ENCODE assay signal across 27 cellular contexts in the genomic region with DNA sequence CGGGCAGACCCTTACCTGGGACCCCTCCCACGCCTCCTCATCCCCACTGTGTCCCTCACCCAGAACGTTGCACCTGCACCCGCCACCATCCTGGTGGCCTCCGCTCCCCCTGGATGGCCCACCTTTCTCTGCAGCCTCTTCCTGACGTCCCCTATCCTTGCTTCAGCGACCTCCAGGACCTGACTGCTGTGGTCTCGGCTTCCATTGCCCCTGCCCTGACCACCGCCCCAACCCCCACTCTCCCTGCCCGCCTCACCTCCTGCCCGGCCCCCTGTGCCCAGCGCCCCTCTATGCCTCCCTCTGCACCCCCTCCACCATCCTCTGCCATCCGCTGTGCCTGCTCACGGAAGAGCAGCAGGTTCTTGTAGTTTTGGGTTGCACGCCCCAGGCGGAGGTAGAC. TPM values are rescaled to one million over a fixed set of nuclear protein-coding genes. Genes with fewer than 3 reads are reported as not detected.
A peak's percentile ranks its signal among the peaks of the same experiment; 100 is the strongest.
DNase-seq lines count a peak whose midpoint lies in the region; ATAC-seq and TF ChIP-seq lines count a peak whose summit lies in the region.
"Had no signal": no experiment of that assay in that cellular context is flagged by ENCODE, and none has a peak within 500 bp of the region (broad histone marks: within the 10 kb centered on the region; RNA-seq: fewer than 3 reads in every experiment).

No MANE protein-coding gene starts in this region.

- H3K4me2 ChIP-seq in IMR-90 (ENCODE audit: low read depth, low read length) = no peak overlapping the region
- H3K4me2 ChIP-seq: GM23338, neural progenitor cell, smooth muscle cell had no signal

- no peak overlapping the region for H3K4ac ChIP-seq in IMR-90 (ENCODE audit: low read depth, low read length)

- no peak overlapping the region for H2BK15ac ChIP-seq in IMR-90 (ENCODE audit: low read depth, low read length)

- no peaks in the 10 kb centered on the region for H3K9me1 ChIP-seq in IMR-90 (ENCODE audit: insufficient read depth, low read length)

- no peak overlapping the region for H3K56ac ChIP-seq in IMR-90 (ENCODE audit: extremely low read depth, insufficient read depth, low read length)

- POLR2A ChIA-PET in IMR-90 (lab: Charles Lee; ENCODE audit: unreplicated experiment) = no interaction called here
- POLR2A ChIA-PET in naive thymus-derived CD8-positive, alpha-beta T cell (lab: Charles Lee) = interaction anchor here (3.3 kb wide), 1 partner anchor 13 kb away, joined by 38 read pairs; no protein-coding TSS in a partner anchor

- BruUV-seq in IMR-90 (replicated peaks; lab: Mats Ljungman, UMichigan) = no TSS peak

- H3K27ac Mint-ChIP-seq in activated naive CD4-positive, alpha-beta T cell treated with anti-CD3 and anti-CD28 coated beads, Interleukin-2, amount 50 U/mL, for 24 hours = peak overlapping the region; percentile 17
- no peak overlapping the region for H3K27ac Mint-ChIP-seq in activated naive CD4-positive, alpha-beta T cell treated with anti-CD3 and anti-CD28 coated beads, Interleukin-2, amount 10 ng/mL, durations not matched to agents 7 days and 5 days
- peak overlapping the region in 3 of 10 donors; percentile 11 to 69 (median 20) for H3K27ac Mint-ChIP-seq in naive thymus-derived CD8-positive, alpha-beta T cell
- H3K27ac Mint-ChIP-seq: activated CD4-positive, alpha-beta T cell treated with anti-CD3 and anti-CD28 coated beads, Interleukin-2, amount 10 ng/mL, durations not matched to agents 24 days and 14 days; activated T-cell treated with anti-CD3 and anti-CD28 coated beads, Interleukin-2, amount 50 U/mL, for 72 hours; brain; CD4-positive, alpha-beta memory T cell; dendritic cell treated with granulocyte-macrophage colony-stimulating factor and Interleukin-4, amounts not matched to agents 40 ng/mL and 50 ng/mL, for 4 days; GM23338; immature natural killer cell; neural progenitor cell had no signal

- DNase-seq in activated naive CD4-positive, alpha-beta T cell treated with anti-CD3 and anti-CD28 coated beads, Interleukin-2, amount 10 ng/mL, durations not matched to agents 7 days and 5 days = no peak
- DNase-seq in IMR-90 = no peak
- no peak for DNase-seq in naive thymus-derived CD8-positive, alpha-beta T cell
- DNase-seq in GM03348 (ENCODE audit: low spot score) = no peak
- DNase-seq: activated CD4-positive, alpha-beta T cell treated with anti-CD3 and anti-CD28 coated beads, Interleukin-2, amount 10 ng/mL, durations not matched to agents 24 days and 14 days; activated T-cell treated with anti-CD3 and anti-CD28 coated beads, Interleukin-2, amount 50 U/mL, for 72 hours; amniotic stem cell; immature natural killer cell; mesendoderm; NCI-H1048; NCI-H2107; NCI-H748 treated with DMSO at 0.1 percent for 48 hours; SHP77 treated with DMSO at 0.1 percent for 48 hours; uterus had no signal

- no peak overlapping the region for H4K5ac ChIP-seq in IMR-90 (ENCODE audit: low read depth, low read length)

- no peak overlapping the region for H3K18ac ChIP-seq in IMR-90 (ENCODE audit: low read depth, low read length)

- no peak overlapping the region for H2BK120ac ChIP-seq in IMR-90 (ENCODE audit: low read depth, low read length)

- TF ChIP-seq POLR2A in IMR-90 (IDR thresholded peaks at IDR 0.05; ENCODE audit: low read depth, low read length) = no peak

- intact Hi-C loops in IMR-90 (cut with micrococcal nuclease) = no loop called here

- H3K4me3 Mint-ChIP-seq in activated naive CD4-positive, alpha-beta T cell treated with anti-CD3 and anti-CD28 coated beads, Interleukin-2, amount 50 U/mL, for 24 hours = no peak overlapping the region
- no peak overlapping the region for H3K4me3 Mint-ChIP-seq in activated naive CD4-positive, alpha-beta T cell treated with anti-CD3 and anti-CD28 coated beads, Interleukin-2, amount 10 ng/mL, durations not matched to agents 7 days and 5 days
- H3K4me3 Mint-ChIP-seq in naive thymus-derived CD8-positive, alpha-beta T cell = peak overlapping the region in 7 of 10 donors; percentile 22 to 77 (median 52)
- H3K4me3 Mint-ChIP-seq: brain; dendritic cell treated with granulocyte-macrophage colony-stimulating factor and Interleukin-4, amounts not matched to agents 40 ng/mL and 50 ng/mL, for 4 days; GM23338; immature natural killer cell; neural progenitor cell had no signal

- no peak overlapping the region for H2AK9ac ChIP-seq in IMR-90 (replicated peaks; ENCODE audit: low read depth, low read length, poor library complexity)

- H3K36me3 ChIP-seq in IMR-90 (ENCODE audit: control insufficient read depth, insufficient read depth, low read length) = no peaks in the 10 kb centered on the region
- H3K36me3 ChIP-seq: neural progenitor cell, Peyer's patch, stomach, thyroid gland, uterus had no signal

- H3K79me1 ChIP-seq in IMR-90 (ENCODE audit: low read depth in 1 of 2, low read length in 2 of 2) = no peaks in the 10 kb centered on the region

- H3K9ac ChIP-seq in IMR-90 (ENCODE audit: low read depth, low read length) = no peak overlapping the region
- H3K9ac ChIP-seq: neural progenitor cell had no signal

- peaks cover 64% of the 10 kb centered on the region for H3K27me3 ChIP-seq in IMR-90 (ENCODE audit: control insufficient read depth, insufficient read depth, low read length)
- H3K27me3 ChIP-seq: thyroid gland had no signal

- in situ Hi-C loops in IMR-90 (cut with MboI; ENCODE audit: low sequenced_read_pairs) = no loop called here

- H2BK5ac ChIP-seq in IMR-90 (ENCODE audit: low read depth, low read length, poor library complexity, severe bottlenecking) = no peak overlapping the region

- no peaks in the 10 kb centered on the region; the same call in 1 of the 2 replicates for H4K20me1 ChIP-seq in IMR-90 (ENCODE audit: insufficient read depth, low read length)

- 67% methylated on average over 12 of the region's 16 CpGs; no CpG with 5 or more reads in 1 of the 2 experiments for WGBS in IMR-90 (ENCODE audit: extremely low coverage in 2 of 2, insufficient read length in 1 of 2), 2 experiments

- H3K4me1 ChIP-seq in IMR-90 (ENCODE audit: control insufficient read depth, insufficient read depth, low read length) = peaks cover 3% of the 10 kb centered on the region; the same call in 1 of the 2 replicates

- no peak overlapping the region for H3K4me3 ChIP-seq in IMR-90 (ENCODE audit: insufficient read depth, low read depth, low read length)
- H3K4me3 ChIP-seq: GM23338, neural progenitor cell, smooth muscle cell, uterus had no signal

- dilution Hi-C loops in IMR-90 (cut with HindIII; ENCODE audit: low sequenced_read_pairs, unreplicated experiment) = no loop called here

- H3K14ac ChIP-seq in IMR-90 (replicated peaks; ENCODE audit: low read depth, low read length) = no peak overlapping the region

- TF ChIP-seq RAD21 in IMR-90 (IDR thresholded peaks at IDR 0.05; ENCODE audit: low read length) = no peak

- no peaks in the 10 kb centered on the region for H3K27me3 Mint-ChIP-seq in activated naive CD4-positive, alpha-beta T cell treated with anti-CD3 and anti-CD28 coated beads, Interleukin-2, amount 50 U/mL, for 24 hours
- peaks cover 63% of the 10 kb centered on the region for H3K27me3 Mint-ChIP-seq in activated naive CD4-positive, alpha-beta T cell treated with anti-CD3 and anti-CD28 coated beads, Interleukin-2, amount 10 ng/mL, durations not matched to agents 7 days and 5 days
- H3K27me3 Mint-ChIP-seq in naive thymus-derived CD8-positive, alpha-beta T cell = no peaks in the 10 kb centered on the region
- H3K27me3 Mint-ChIP-seq: CD4-positive, alpha-beta memory T cell had no signal

- H3K9me3 ChIP-seq in IMR-90 (ENCODE audit: control insufficient read depth, insufficient read depth, low read length) = no peaks in the 10 kb centered on the region
- H3K9me3 ChIP-seq: Peyer's patch, stomach, thyroid gland, uterus had no signal

- CTCF ChIA-PET in activated naive CD4-positive, alpha-beta T cell treated with anti-CD3 and anti-CD28 coated beads, Interleukin-2, amount 10 ng/mL, durations not matched to agents 7 days and 5 days (lab: Charles Lee) = interaction anchor here (1.4 kb wide), 1 partner anchor 11 kb away, joined by 4 read pairs; no protein-coding TSS in a partner anchor
- CTCF ChIA-PET in IMR-90 (lab: Yijun Ruan, JAX) = no interaction called here

- no peak overlapping the region for H2AK5ac ChIP-seq in IMR-90 (ENCODE audit: low read depth, low read length)

- no peak overlapping the region for H4K91ac ChIP-seq in IMR-90 (ENCODE audit: insufficient read depth, low read depth, low read length)

- H2AFZ ChIP-seq in IMR-90 (replicated peaks; ENCODE audit: low read length, poor library complexity) = peak overlapping the region; percentile 32
- H2AFZ ChIP-seq: GM23338, neural progenitor cell had no signal

- no peak overlapping the region for H4K8ac ChIP-seq in IMR-90 (ENCODE audit: low read depth in 2 of 2, low read length in 2 of 2)

- ATAC-seq in IMR-90 (ENCODE audit: low read depth) = no peak
- ATAC-seq in naive thymus-derived CD8-positive, alpha-beta T cell = no peak
- ATAC-seq in activated CD4-positive, CD25-positive, alpha-beta regulatory T cell treated with anti-CD3 and anti-CD28 coated beads, Interleukin-2, amount 50 U/mL, for 24 hours = no peak
- ATAC-seq: activated T-cell treated with anti-CD3 and anti-CD28 coated beads, Interleukin-2, amount 50 U/mL, for 72 hours; GM23338 had no signal

- no peak overlapping the region for H3K27ac ChIP-seq in IMR-90 (ENCODE audit: insufficient read depth, low read length)
- H3K27ac ChIP-seq: neural progenitor cell, stomach had no signal

- H3K36me3 Mint-ChIP-seq in activated naive CD4-positive, alpha-beta T cell treated with anti-CD3 and anti-CD28 coated beads, Interleukin-2, amount 50 U/mL, for 24 hours = no peaks in the 10 kb centered on the region
- no peaks in the 10 kb centered on the region for H3K36me3 Mint-ChIP-seq in activated naive CD4-positive, alpha-beta T cell treated with anti-CD3 and anti-CD28 coated beads, Interleukin-2, amount 10 ng/mL, durations not matched to agents 7 days and 5 days
- peaks cover 0 to 6% (median 0%) of the 10 kb centered on the region in 3 donors for H3K36me3 Mint-ChIP-seq in naive thymus-derived CD8-positive, alpha-beta T cell
- H3K36me3 Mint-ChIP-seq: brain; CD4-positive, alpha-beta memory T cell; immature natural killer cell; neural progenitor cell had no signal

- H2BK20ac ChIP-seq in IMR-90 (ENCODE audit: low read depth, low read length) = no peak overlapping the region

- no peak for TF ChIP-seq CTCF in IMR-90 (conservative IDR thresholded peaks at IDR 0.05; ENCODE audit: low read depth, low read length)

- H3K4me1 Mint-ChIP-seq in activated naive CD4-positive, alpha-beta T cell treated with anti-CD3 and anti-CD28 coated beads, Interleukin-2, amount 50 U/mL, for 24 hours = peaks cover 6% of the 10 kb centered on the region
- H3K4me1 Mint-ChIP-seq in activated naive CD4-positive, alpha-beta T cell treated with anti-CD3 and anti-CD28 coated beads, Interleukin-2, amount 10 ng/mL, durations not matched to agents 7 days and 5 days = peaks cover 6% of the 10 kb centered on the region
- H3K4me1 Mint-ChIP-seq in naive thymus-derived CD8-positive, alpha-beta T cell = peaks cover 2 to 14% (median 9%) of the 10 kb centered on the region in 4 donors
- H3K4me1 Mint-ChIP-seq: immature natural killer cell, neural progenitor cell had no signal

- no peaks in the 10 kb centered on the region for H3K9me3 Mint-ChIP-seq in activated naive CD4-positive, alpha-beta T cell treated with anti-CD3 and anti-CD28 coated beads, Interleukin-2, amount 50 U/mL, for 24 hours
- no peaks in the 10 kb centered on the region for H3K9me3 Mint-ChIP-seq in activated naive CD4-positive, alpha-beta T cell treated with anti-CD3 and anti-CD28 coated beads, Interleukin-2, amount 10 ng/mL, durations not matched to agents 7 days and 5 days
- H3K9me3 Mint-ChIP-seq in naive thymus-derived CD8-positive, alpha-beta T cell = no peaks in the 10 kb centered on the region
- H3K9me3 Mint-ChIP-seq: activated CD4-positive, alpha-beta T cell treated with anti-CD3 and anti-CD28 coated beads, Interleukin-2, amount 10 ng/mL, durations not matched to agents 24 days and 14 days; activated T-cell treated with anti-CD3 and anti-CD28 coated beads, Interleukin-2, amount 50 U/mL, for 72 hours; CD4-positive, alpha-beta memory T cell; dendritic cell treated with granulocyte-macrophage colony-stimulating factor and Interleukin-4, amounts not matched to agents 40 ng/mL and 50 ng/mL, for 4 days; GM23338; immature natural killer cell; neural progenitor cell had no signal

- no peak overlapping the region for H3K23ac ChIP-seq in IMR-90 (ENCODE audit: low read depth, low read length)

RNA-seq across cellular contexts. Expression of a gene that starts 2.2 kb away (rescaled TPM):
- not detected in 2 replicates for total RNA-seq in IMR-90 (2012; rRNA removed)
- not detected in 2 replicates for polyA plus RNA-seq in IMR-90 (2012; rRNA removed)
- polyA plus RNA-seq in IMR-90 (2012; cell fraction: cytosol; rRNA removed) = 0.03 TPM in 1 of 2 replicates, not detected in the other
- not detected in 2 replicates for polyA plus RNA-seq in IMR-90 (2012; cell fraction: nucleus; rRNA removed; ENCODE audit: low replicate concordance)
- total RNA-seq in naive thymus-derived CD8-positive, alpha-beta T cell = 10 to 100 TPM; 11.0 to 11.1 TPM
- 1 to 10 TPM in 2 of 3 donors, under 1 TPM in 1; 0.60 to 6.6 (median 3.1) TPM for polyA plus RNA-seq in naive thymus-derived CD8-positive, alpha-beta T cell
- total RNA-seq: Daoy, glomerular endothelial cell, smooth muscle cell had no signal
- polyA plus RNA-seq: immature natural killer cell, smooth muscle cell had no signal

RNA-seq across cellular contexts. Expression of a gene that starts 7.8 kb away (rescaled TPM):
- not detected in 2 replicates for total RNA-seq in IMR-90 (2012; rRNA removed)
- not detected in 2 replicates for polyA plus RNA-seq in IMR-90 (2012; rRNA removed)
- not detected in 2 replicates for polyA plus RNA-seq in IMR-90 (2012; cell fraction: cytosol; rRNA removed)
- polyA plus RNA-seq in IMR-90 (2012; cell fraction: nucleus; rRNA removed; ENCODE audit: low replicate concordance) = not detected in 2 replicates
- not detected for total RNA-seq in naive thymus-derived CD8-positive, alpha-beta T cell
- polyA plus RNA-seq in naive thymus-derived CD8-positive, alpha-beta T cell = not detected
- total RNA-seq: activated CD4-positive, alpha-beta T cell treated with anti-CD3 and anti-CD28 coated beads, Interleukin-2, amount 10 ng/mL, durations not matched to agents 24 days and 14 days; activated T-cell treated with anti-CD3 and anti-CD28 coated beads, Interleukin-2, amount 50 U/mL, for 72 hours; CD4-positive, alpha-beta memory T cell; Daoy; glomerular endothelial cell; GM23338; smooth muscle cell had no signal
- polyA plus RNA-seq: CD4-positive, alpha-beta memory T cell; GM23338; immature natural killer cell; smooth muscle cell had no signal

RNA-seq across cellular contexts. Expression of a gene that starts 17.6 kb away (rescaled TPM):
- not detected in 2 replicates for total RNA-seq in IMR-90 (2012; rRNA removed)
- not detected in 2 replicates for polyA plus RNA-seq in IMR-90 (2012; rRNA removed)
- not detected in 2 replicates for polyA plus RNA-seq in IMR-90 (2012; cell fraction: cytosol; rRNA removed)
- not detected in 2 replicates for polyA plus RNA-seq in IMR-90 (2012; cell fraction: nucleus; rRNA removed; ENCODE audit: low replicate concordance)
- 1 to 10 TPM; 1.4 to 2.6 TPM for total RNA-seq in naive thymus-derived CD8-positive, alpha-beta T cell
- polyA plus RNA-seq in naive thymus-derived CD8-positive, alpha-beta T cell = not detected
- total RNA-seq: activated CD4-positive, alpha-beta T cell treated with anti-CD3 and anti-CD28 coated beads, Interleukin-2, amount 10 ng/mL, durations not matched to agents 24 days and 14 days; activated T-cell treated with anti-CD3 and anti-CD28 coated beads, Interleukin-2, amount 50 U/mL, for 72 hours; CD4-positive, alpha-beta memory T cell; Daoy; glomerular endothelial cell; GM23338; Peyer's patch; smooth muscle cell; stomach had no signal
- polyA plus RNA-seq: GM23338, smooth muscle cell, stomach had no signal

RNA-seq across cellular contexts. Expression of a gene that starts 23.8 kb away (rescaled TPM):
- not detected in 2 replicates for total RNA-seq in IMR-90 (2012; rRNA removed)
- not detected in 2 replicates for polyA plus RNA-seq in IMR-90 (2012; rRNA removed)
- not detected in 2 replicates for polyA plus RNA-seq in IMR-90 (2012; cell fraction: cytosol; rRNA removed)
- polyA plus RNA-seq in IMR-90 (2012; cell fraction: nucleus; rRNA removed; ENCODE audit: low replicate concordance) = not detected in 2 replicates
- total RNA-seq in naive thymus-derived CD8-positive, alpha-beta T cell = not detected
- polyA plus RNA-seq in naive thymus-derived CD8-positive, alpha-beta T cell = not detected
- total RNA-seq: activated CD4-positive, alpha-beta T cell treated with anti-CD3 and anti-CD28 coated beads, Interleukin-2, amount 10 ng/mL, durations not matched to agents 24 days and 14 days; activated T-cell treated with anti-CD3 and anti-CD28 coated beads, Interleukin-2, amount 50 U/mL, for 72 hours; CD4-positive, alpha-beta memory T cell; Daoy; smooth muscle cell; stomach; thyroid gland; uterus had no signal
- polyA plus RNA-seq: CD4-positive, alpha-beta memory T cell; immature natural killer cell; smooth muscle cell; stomach had no signal

RNA-seq across cellular contexts. Expression of a gene that starts 28.1 kb away (rescaled TPM):
- total RNA-seq in IMR-90 (2012; rRNA removed) = 3.1 and 3.4 TPM in 2 replicates
- 7.1 and 8.5 TPM in 2 replicates for polyA plus RNA-seq in IMR-90 (2012; rRNA removed)
- 7.2 and 17.0 TPM in 2 replicates for polyA plus RNA-seq in IMR-90 (2012; cell fraction: cytosol; rRNA removed)
- 9.5 and 25.7 TPM in 2 replicates for polyA plus RNA-seq in IMR-90 (2012; cell fraction: nucleus; rRNA removed; ENCODE audit: low replicate concordance)
- 1 to 10 TPM in 1 of 2 experiments, under 1 TPM in 1; 0.58 to 1.1 TPM for total RNA-seq in naive thymus-derived CD8-positive, alpha-beta T cell
- polyA plus RNA-seq in naive thymus-derived CD8-positive, alpha-beta T cell = under 1 TPM in 1 of 3 donors, not detected in 2; 0.07 TPM
- total RNA-seq: CD4-positive, alpha-beta memory T cell had no signal
- polyA plus RNA-seq: CD4-positive, alpha-beta memory T cell had no signal

Comparison
In these comparisons a context has a peak if more than half of its experiments do, and no peak if none do; other contexts are left out.
1. H3K4me3 Mint-ChIP-seq: peak in naive thymus-derived CD8-positive, alpha-beta T cell (7 of 10); none in activated naive CD4-positive, alpha-beta T cell treated with anti-CD3 and anti-CD28 coated beads, Interleukin-2, amount 50 U/mL, for 24 hours (single experiment) and activated naive CD4-positive, alpha-beta T cell treated with anti-CD3 and anti-CD28 coated beads, Interleukin-2, amount 10 ng/mL, durations not matched to agents 7 days and 5 days (single experiment).
2. RNA of a gene that starts 2.2 kb away (total RNA-seq): 11.0 to 11.1 TPM in naive thymus-derived CD8-positive, alpha-beta T cell; not detected in IMR-90; every median in the first group is over 10 times any median in the second.